Comparison of ENCODE assay signal across 8 cellular contexts in genomic region chr2:231709981-231710750, GRCh38. TPM values are rescaled to one million over a fixed set of nuclear protein-coding genes. Genes with fewer than 3 reads are reported as not detected.
A peak's percentile ranks its signal among the peaks of the same experiment; 100 is the strongest.
DNase-seq lines count a peak whose midpoint lies in the region; FAIRE-seq and TF ChIP-seq lines count a peak whose summit lies in the region.

No MANE protein-coding gene starts in this region.

- H3K27me3 ChIP-seq in kidney epithelial cell (ENCODE audit: control insufficient read depth, insufficient read depth, low read length) = no peaks in the 10 kb centered on the region

- DNase-seq in EL (peak; percentile 86), H54 (ENCODE audit: insufficient read length, low spot score) (no peak), NCI-H1694 (lab: John Stamatoyannopoulos, UW) (peak; percentile 21), cerebellar cortex (ENCODE audit: low spot score) (peak; percentile 67), kidney epithelial cell (ENCODE audit: low read depth) (no peak), NCI-H128 (lab: John Stamatoyannopoulos, UW; ENCODE audit: unreplicated experiment) (no peak)
- peak; percentile 76 for DNase-seq in activated CD4-positive, CD25-positive, alpha-beta regulatory T cell treated with anti-CD3 and anti-CD28 coated beads, Interleukin-2, amount 50 U/mL, for 16 hours (ENCODE audit: low read depth, low spot score)
- peak in 2 of 3 donors; percentile 78 to 81 for DNase-seq in stimulated activated CD4-positive, alpha-beta T cell treated with anti-CD3 and anti-CD28 coated beads, Interleukin-12 subunit alpha, Interleukin-12 subunit beta, amount 100 ng/mL, for 48 hours (ENCODE audit: low read depth in 2 of 3, low spot score in 1 of 3)

- TF ChIP-seq CTCF in kidney epithelial cell (IDR thresholded peaks at IDR 0.05; ENCODE audit: insufficient read depth, low read length, poor library complexity, severe bottlenecking) = no peak

- peaks cover 4% of the 10 kb centered on the region for H3K36me3 ChIP-seq in kidney epithelial cell (ENCODE audit: control insufficient read depth, insufficient read depth, low read length)

- peak overlapping the region; percentile 96 for H3K4me3 ChIP-seq in kidney epithelial cell (ENCODE audit: low read depth, low read length)

- TF ChIP-seq POLR2A in H54 (IDR thresholded peaks at IDR 0.05; ENCODE audit: low read depth, low read length) = peak; percentile 67

- FAIRE-seq in H54 (lab: Jason Lieb, UNC) = no peak

RNA-seq across cellular contexts. Expression of gene PTMA, which starts 1.8 kb away (rescaled TPM):
- 757 and 913 TPM in 2 replicates for total RNA-seq in kidney epithelial cell

Comparison
In these comparisons a context has a peak if more than half of its experiments do, and no peak if none do; other contexts are left out.
1. DNase-seq: peak in EL (single experiment), NCI-H1694 (single experiment), activated CD4-positive, CD25-positive, alpha-beta regulatory T cell treated with anti-CD3 and anti-CD28 coated beads, Interleukin-2, amount 50 U/mL, for 16 hours (single experiment), cerebellar cortex (single experiment) and stimulated activated CD4-positive, alpha-beta T cell treated with anti-CD3 and anti-CD28 coated beads, Interleukin-12 subunit alpha, Interleukin-12 subunit beta, amount 100 ng/mL, for 48 hours (2 of 3); none in H54 (single experiment), kidney epithelial cell (single experiment) and NCI-H128 (single experiment).